21 cellular contexts compared by ENCODE assay signal in genomic region chr4:1754336-1754735, GRCh38. TPM values are rescaled to one million over a fixed set of nuclear protein-coding genes. Genes with fewer than 3 reads are reported as not detected.
DNase-seq lines count a peak whose midpoint lies in the region; ATAC-seq and TF ChIP-seq lines count a peak whose summit lies in the region.
"Had no signal": no experiment of that assay in that cellular context is flagged by ENCODE, and none has a peak within 500 bp of the region (broad histone marks: within the 10 kb centered on the region; RNA-seq: fewer than 3 reads in every experiment).

No MANE protein-coding gene starts in this region.

- H3K27me3 Mint-ChIP-seq in glutamatergic neuron (ENCODE audit: unreplicated experiment): peaks cover 1% of the 10 kb centered on the region
- H3K27me3 Mint-ChIP-seq: activated CD4-positive, alpha-beta memory T cell treated with anti-CD3 and anti-CD28 coated beads, Interleukin-2, amount 10 ng/mL, durations not matched to agents 7 days and 5 days had no signal

- H3K4me2 ChIP-seq in BLaER1 treated with 17β-estradiol and CSF1 and Interleukin-3, amounts not matched to agents 10 nM and 100 nM: peak overlapping the region; percentile 80 to 96 (median 94)
- H3K4me2 ChIP-seq in IMR-90 (ENCODE audit: low read depth, low read length) (no peak overlapping the region), Karpas-422 (ENCODE audit: low read depth, low read length, poor library complexity, severe bottlenecking) (no peak overlapping the region)

- H2BK15ac ChIP-seq in IMR-90 (ENCODE audit: low read depth, low read length): no peak overlapping the region

- POLR2A ChIA-PET in IMR-90 (lab: Charles Lee; ENCODE audit: unreplicated experiment): no interaction called here

- peak overlapping the region in 8 of 11 experiments; percentile 2 to 81 (median 76); a peak in 9 of 22 replicates for H3K9ac ChIP-seq in BLaER1 treated with 17β-estradiol and CSF1 and Interleukin-3, amounts not matched to agents 10 nM and 100 nM
- H3K9ac ChIP-seq in IMR-90 (ENCODE audit: low read depth, low read length) (no peak overlapping the region), Karpas-422 (ENCODE audit: low read length) (no peak overlapping the region)

- H3K9me3 Mint-ChIP-seq in glutamatergic neuron (ENCODE audit: unreplicated experiment): peaks cover 2% of the 10 kb centered on the region
- H3K9me3 Mint-ChIP-seq: activated CD4-positive, alpha-beta memory T cell treated with anti-CD3 and anti-CD28 coated beads, Interleukin-2, amount 10 ng/mL, durations not matched to agents 7 days and 5 days; memory B cell; stimulated activated effector memory CD8-positive, alpha-beta T cell treated with anti-CD3 and anti-CD28 coated beads, Interleukin-12 subunit alpha, Interleukin-12 subunit beta, amount 100 ng/mL, for 72 hours had no signal

- no peaks in the 10 kb centered on the region for H3K4me1 Mint-ChIP-seq in glutamatergic neuron (ENCODE audit: low read depth, unreplicated experiment)
- H3K4me1 Mint-ChIP-seq: stimulated activated effector memory CD8-positive, alpha-beta T cell treated with anti-CD3 and anti-CD28 coated beads, Interleukin-12 subunit alpha, Interleukin-12 subunit beta, amount 100 ng/mL, for 72 hours had no signal

- no peak overlapping the region for H2AK5ac ChIP-seq in IMR-90 (ENCODE audit: low read depth, low read length)

- CTCF ChIA-PET in IMR-90 (lab: Yijun Ruan, JAX): no interaction called here

- no peak overlapping the region for H3K56ac ChIP-seq in IMR-90 (ENCODE audit: extremely low read depth, insufficient read depth, low read length)

- no peak overlapping the region for H3K18ac ChIP-seq in IMR-90 (ENCODE audit: low read depth, low read length)

- H2AFZ ChIP-seq in IMR-90 (replicated peaks; ENCODE audit: low read length, poor library complexity) (peak overlapping the region; percentile 3), Karpas-422 (ENCODE audit: low read length) (no peak overlapping the region)

- H2BK120ac ChIP-seq in IMR-90 (ENCODE audit: low read depth, low read length): no peak overlapping the region

- H4K91ac ChIP-seq in IMR-90 (ENCODE audit: insufficient read depth, low read depth, low read length): no peak overlapping the region

- H3K79me2 ChIP-seq in Karpas-422 (ENCODE audit: low read length): no peaks in the 10 kb centered on the region

- ATAC-seq in IMR-90 (ENCODE audit: low read depth): no peak
- no peak for ATAC-seq in stimulated activated naive CD8-positive, alpha-beta T cell treated with anti-CD3 and anti-CD28 coated beads, Interleukin-15, Interleukin-2, amounts not matched to agents 100 U/mL and 50 U/mL, for 24 hours
- no peak for ATAC-seq in GM18502 (IDR thresholded peaks at IDR 0.05; ENCODE audit: poor library complexity, unreplicated experiment)
- ATAC-seq: Right ventricle myocardium inferior; stimulated activated effector memory CD8-positive, alpha-beta T cell treated with anti-CD3 and anti-CD28 coated beads, Interleukin-12 subunit alpha, Interleukin-12 subunit beta, amount 100 ng/mL, for 72 hours had no signal

- dilution Hi-C loops in IMR-90 (cut with HindIII; ENCODE audit: low sequenced_read_pairs, unreplicated experiment): no loop called here

- no peak overlapping the region for H3K23ac ChIP-seq in IMR-90 (ENCODE audit: low read depth, low read length)

- intact Hi-C loops in IMR-90 (cut with micrococcal nuclease): no loop called here

- no peak overlapping the region for H4K8ac ChIP-seq in IMR-90 (ENCODE audit: low read depth in 2 of 2, low read length in 2 of 2)

- H3K79me1 ChIP-seq in IMR-90 (ENCODE audit: low read depth in 1 of 2, low read length in 2 of 2): no peaks in the 10 kb centered on the region

- H3K36me3 ChIP-seq in BLaER1 treated with 17β-estradiol and CSF1 and Interleukin-3, amounts not matched to agents 10 nM and 100 nM: no peaks in the 10 kb centered on the region
- H3K36me3 ChIP-seq in IMR-90 (ENCODE audit: control insufficient read depth, insufficient read depth, low read length): no peaks in the 10 kb centered on the region
- no peaks in the 10 kb centered on the region for H3K36me3 ChIP-seq in Karpas-422 (ENCODE audit: insufficient read depth, low read length)
- H3K36me3 ChIP-seq: MG63 had no signal

- H2BK5ac ChIP-seq in IMR-90 (ENCODE audit: low read depth, low read length, poor library complexity, severe bottlenecking): no peak overlapping the region

- WGBS in IMR-90 (ENCODE audit: extremely low coverage in 2 of 2, insufficient read length in 1 of 2), 2 experiments: 87% methylated on average over 3 of the region's 5 CpGs; no CpG with 5 or more reads in 1 of the 2 experiments

- no peak for TF ChIP-seq POLR2A in IMR-90 (IDR thresholded peaks at IDR 0.05; ENCODE audit: low read depth, low read length)

- H3K9me3 ChIP-seq in BLaER1 treated with 17β-estradiol and CSF1 and Interleukin-3, amounts not matched to agents 10 nM and 100 nM (replicated peaks in 1 of 11): no peaks in the 10 kb centered on the region
- H3K9me3 ChIP-seq in IMR-90 (ENCODE audit: control insufficient read depth, insufficient read depth, low read length) (no peaks in the 10 kb centered on the region), Karpas-422 (ENCODE audit: low read length) (no peaks in the 10 kb centered on the region)
- H3K9me3 ChIP-seq: MG63 had no signal

- H3K27ac ChIP-seq in BLaER1 treated with 17β-estradiol and CSF1 and Interleukin-3, amounts not matched to agents 10 nM and 100 nM: peak overlapping the region in 10 of 11 experiments; percentile 34 to 91 (median 86); a peak in 19 of 22 replicates
- H3K27ac ChIP-seq in IMR-90 (ENCODE audit: insufficient read depth, low read length): no peak overlapping the region
- no peak overlapping the region for H3K27ac ChIP-seq in Karpas-422 (ENCODE audit: low read length)

- H2BK20ac ChIP-seq in IMR-90 (ENCODE audit: low read depth, low read length): no peak overlapping the region

- no peak overlapping the region for H3K14ac ChIP-seq in IMR-90 (replicated peaks; ENCODE audit: low read depth, low read length)

- TF ChIP-seq CTCF in IMR-90 (conservative IDR thresholded peaks at IDR 0.05; ENCODE audit: low read depth, low read length): no peak
- no peak for TF ChIP-seq CTCF in glutamatergic neuron (IDR thresholded peaks at IDR 0.05; ENCODE audit: partially characterized antibody, unreplicated experiment)

- H3K27ac Mint-ChIP-seq in glutamatergic neuron (ENCODE audit: unreplicated experiment): peak overlapping the region; percentile 43
- H3K27ac Mint-ChIP-seq: activated CD4-positive, alpha-beta memory T cell treated with anti-CD3 and anti-CD28 coated beads, Interleukin-2, amount 10 ng/mL, durations not matched to agents 7 days and 5 days; memory B cell; stimulated activated effector memory CD8-positive, alpha-beta T cell treated with anti-CD3 and anti-CD28 coated beads, Interleukin-12 subunit alpha, Interleukin-12 subunit beta, amount 100 ng/mL, for 72 hours had no signal

- TF ChIP-seq RAD21 in IMR-90 (IDR thresholded peaks at IDR 0.05; ENCODE audit: low read length): no peak

- no peaks in the 10 kb centered on the region for H3K9me1 ChIP-seq in IMR-90 (ENCODE audit: insufficient read depth, low read length)

- in situ Hi-C loops in IMR-90 (cut with MboI; ENCODE audit: low sequenced_read_pairs): no loop called here

- DNase-seq in IMR-90 (no peak), SK-N-DZ (ENCODE audit: low spot score) (peak; percentile 43), glutamatergic neuron (peak; percentile 73), Karpas-422 (no peak), NCI-H1092 treated with DMSO at 0.1 percent for 48 hours (lab: John Stamatoyannopoulos, UW) (no peak)
- no peak for DNase-seq in stimulated activated naive CD8-positive, alpha-beta T cell treated with anti-CD3 and anti-CD28 coated beads, Interleukin-15, Interleukin-2, amounts not matched to agents 100 U/mL and 50 U/mL, for 24 hours
- DNase-seq: ACHN; activated CD4-positive, alpha-beta memory T cell treated with anti-CD3 and anti-CD28 coated beads, Interleukin-2, amount 10 ng/mL, durations not matched to agents 7 days and 5 days; activated CD4-positive, CD25-positive, alpha-beta regulatory T cell; activated gamma-delta T cell; C1 segment of cervical spinal cord; MG63; NCI-H146; nucleus accumbens; SW 1271; T1000 had no signal

- no peak overlapping the region for H3K4ac ChIP-seq in IMR-90 (ENCODE audit: low read depth, low read length)

- H3K4me3 Mint-ChIP-seq in glutamatergic neuron (ENCODE audit: unreplicated experiment): no peak overlapping the region
- H3K4me3 Mint-ChIP-seq: activated CD4-positive, alpha-beta memory T cell treated with anti-CD3 and anti-CD28 coated beads, Interleukin-2, amount 10 ng/mL, durations not matched to agents 7 days and 5 days; memory B cell; stimulated activated effector memory CD8-positive, alpha-beta T cell treated with anti-CD3 and anti-CD28 coated beads, Interleukin-12 subunit alpha, Interleukin-12 subunit beta, amount 100 ng/mL, for 72 hours had no signal

- H4K20me1 ChIP-seq in BLaER1 treated with 17β-estradiol and CSF1 and Interleukin-3, amounts not matched to agents 10 nM and 100 nM: no peaks in the 10 kb centered on the region
- no peaks in the 10 kb centered on the region for H4K20me1 ChIP-seq in IMR-90 (ENCODE audit: insufficient read depth, low read length)
- no peaks in the 10 kb centered on the region for H4K20me1 ChIP-seq in Karpas-422 (ENCODE audit: insufficient read depth, low read depth, low read length)

- H3K4me1 ChIP-seq in BLaER1 treated with 17β-estradiol and CSF1 and Interleukin-3, amounts not matched to agents 10 nM and 100 nM: peaks cover 32 to 73% (median 56%) of the 10 kb centered on the region in 10 experiments
- H3K4me1 ChIP-seq in IMR-90 (ENCODE audit: control insufficient read depth, insufficient read depth, low read length) (no peaks in the 10 kb centered on the region), Karpas-422 (ENCODE audit: low read length) (peaks cover 14% of the 10 kb centered on the region)

- H4K5ac ChIP-seq in IMR-90 (ENCODE audit: low read depth, low read length): no peak overlapping the region

- no peak overlapping the region for H2AK9ac ChIP-seq in IMR-90 (replicated peaks; ENCODE audit: low read depth, low read length, poor library complexity)

- BruUV-seq in IMR-90 (replicated peaks; lab: Mats Ljungman, UMichigan): no TSS peak

- H3K9me2 ChIP-seq in Karpas-422 (replicated peaks; ENCODE audit: insufficient read depth, low read length): no peaks in the 10 kb centered on the region

- no peaks in the 10 kb centered on the region for H3K27me3 ChIP-seq in BLaER1 treated with 17β-estradiol and CSF1 and Interleukin-3, amounts not matched to agents 10 nM and 100 nM
- no peaks in the 10 kb centered on the region; the same call in 1 of the 2 replicates for H3K27me3 ChIP-seq in IMR-90 (ENCODE audit: control insufficient read depth, insufficient read depth, low read length)
- no peaks in the 10 kb centered on the region for H3K27me3 ChIP-seq in Karpas-422 (ENCODE audit: low read length)
- H3K27me3 ChIP-seq: MG63 had no signal

- no peaks in the 10 kb centered on the region for H3K36me3 Mint-ChIP-seq in glutamatergic neuron (ENCODE audit: unreplicated experiment)
- H3K36me3 Mint-ChIP-seq: memory B cell; stimulated activated effector memory CD8-positive, alpha-beta T cell treated with anti-CD3 and anti-CD28 coated beads, Interleukin-12 subunit alpha, Interleukin-12 subunit beta, amount 100 ng/mL, for 72 hours had no signal

- no peak overlapping the region for H3K4me3 ChIP-seq in BLaER1 treated with 17β-estradiol and CSF1 and Interleukin-3, amounts not matched to agents 10 nM and 100 nM
- H3K4me3 ChIP-seq in IMR-90 (ENCODE audit: insufficient read depth, low read depth, low read length) (no peak overlapping the region), Karpas-422 (ENCODE audit: low read length) (no peak overlapping the region)
- H3K4me3 ChIP-seq: MG63 had no signal

RNA-seq across cellular contexts. Expression of gene TACC3, which starts 33.0 kb away (rescaled TPM):
- total RNA-seq in IMR-90 (2012; rRNA removed) (15.0 and 15.1 TPM in 2 replicates), glutamatergic neuron (ENCODE audit: unreplicated experiment) (23.0 TPM)
- 49.7 and 49.8 TPM in 2 replicates for polyA plus RNA-seq in IMR-90 (2012; rRNA removed)
- polyA plus RNA-seq in IMR-90 (2012; cell fraction: cytosol; rRNA removed): 26.4 and 36.9 TPM in 2 replicates
- polyA plus RNA-seq in IMR-90 (2012; cell fraction: nucleus; rRNA removed; ENCODE audit: low replicate concordance): 70.1 and 136 TPM in 2 replicates
- polyA plus RNA-seq in SK-N-DZ (2014; cell fraction: cytosol; rRNA removed): 28.0 and 30.2 TPM in 2 replicates
- 90.5 and 232 TPM in 2 replicates for polyA plus RNA-seq in SK-N-DZ (2014; cell fraction: nucleus; rRNA removed)
- 22.0 and 37.6 TPM in 2 replicates for total RNA-seq in Karpas-422 (2014; rRNA removed; shearing (Covaris generic); ENCODE audit: low replicate concordance)

RNA-seq across cellular contexts. Expression of gene TMEM129, which starts 33.2 kb away (rescaled TPM):
- total RNA-seq in IMR-90 (2012; rRNA removed) (6.6 and 6.7 TPM in 2 replicates), glutamatergic neuron (ENCODE audit: unreplicated experiment) (23.8 TPM)
- 26.6 and 30.6 TPM in 2 replicates for polyA plus RNA-seq in IMR-90 (2012; rRNA removed)
- polyA plus RNA-seq in IMR-90 (2012; cell fraction: cytosol; rRNA removed): 15.7 and 43.3 TPM in 2 replicates
- 27.0 and 66.0 TPM in 2 replicates for polyA plus RNA-seq in IMR-90 (2012; cell fraction: nucleus; rRNA removed; ENCODE audit: low replicate concordance)
- polyA plus RNA-seq in SK-N-DZ (2014; cell fraction: cytosol; rRNA removed): 77.3 and 81.6 TPM in 2 replicates
- polyA plus RNA-seq in SK-N-DZ (2014; cell fraction: nucleus; rRNA removed): 124 and 144 TPM in 2 replicates
- total RNA-seq in Karpas-422 (2014; rRNA removed; shearing (Covaris generic); ENCODE audit: low replicate concordance): 21.8 and 39.4 TPM in 2 replicates

RNA-seq across cellular contexts. Expression of gene FGFR3, which starts 38.8 kb away (rescaled TPM):
- total RNA-seq in IMR-90 (2012; rRNA removed) (0.18 and 0.28 TPM in 2 replicates), glutamatergic neuron (ENCODE audit: unreplicated experiment) (11.3 TPM)
- polyA plus RNA-seq in IMR-90 (2012; rRNA removed): 0.67 and 0.93 TPM in 2 replicates
- polyA plus RNA-seq in IMR-90 (2012; cell fraction: cytosol; rRNA removed): 0.34 and 0.74 TPM in 2 replicates
- polyA plus RNA-seq in IMR-90 (2012; cell fraction: nucleus; rRNA removed; ENCODE audit: low replicate concordance): 0.93 and 4.6 TPM in 2 replicates
- 1.0 and 3.2 TPM in 2 replicates for polyA plus RNA-seq in SK-N-DZ (2014; cell fraction: cytosol; rRNA removed)
- 16.5 and 20.3 TPM in 2 replicates for polyA plus RNA-seq in SK-N-DZ (2014; cell fraction: nucleus; rRNA removed)
- not detected in 2 replicates for total RNA-seq in Karpas-422 (2014; rRNA removed; shearing (Covaris generic); ENCODE audit: low replicate concordance)

RNA-seq across cellular contexts. Expression of gene SLBP, which starts 42.2 kb away (rescaled TPM):
- total RNA-seq in IMR-90 (2012; rRNA removed): 66.1 and 85.5 TPM in 2 replicates
- 61.8 and 64.9 TPM in 2 replicates for polyA plus RNA-seq in IMR-90 (2012; rRNA removed)
- 23.0 and 34.5 TPM in 2 replicates for polyA plus RNA-seq in IMR-90 (2012; cell fraction: cytosol; rRNA removed)
- 12.5 and 31.3 TPM in 2 replicates for polyA plus RNA-seq in IMR-90 (2012; cell fraction: nucleus; rRNA removed; ENCODE audit: low replicate concordance)
- polyA plus RNA-seq in SK-N-DZ (2014; cell fraction: cytosol; rRNA removed): 169 and 184 TPM in 2 replicates
- polyA plus RNA-seq in SK-N-DZ (2014; cell fraction: nucleus; rRNA removed): 100 and 125 TPM in 2 replicates
- 25.0 TPM for total RNA-seq in glutamatergic neuron (ENCODE audit: unreplicated experiment)
- total RNA-seq in Karpas-422 (2014; rRNA removed; shearing (Covaris generic); ENCODE audit: low replicate concordance): 82.1 and 92.4 TPM in 2 replicates

Comparison
In these comparisons a context has a peak if more than half of its experiments do, and no peak if none do; other contexts are left out.
1. H3K27ac ChIP-seq: peak in BLaER1 treated with 17β-estradiol and CSF1 and Interleukin-3, amounts not matched to agents 10 nM and 100 nM (10 of 11); none in IMR-90 (single experiment) and Karpas-422 (single experiment).
2. H3K4me2 ChIP-seq: peak in BLaER1 treated with 17β-estradiol and CSF1 and Interleukin-3, amounts not matched to agents 10 nM and 100 nM (11 of 11); none in IMR-90 (single experiment) and Karpas-422 (single experiment).
3. H3K9ac ChIP-seq: peak in BLaER1 treated with 17β-estradiol and CSF1 and Interleukin-3, amounts not matched to agents 10 nM and 100 nM (8 of 11); none in IMR-90 (single experiment) and Karpas-422 (single experiment).
4. DNase-seq: peak in SK-N-DZ (single experiment) and glutamatergic neuron (single experiment); none in IMR-90 (single experiment), Karpas-422 (single experiment), stimulated activated naive CD8-positive, alpha-beta T cell treated with anti-CD3 and anti-CD28 coated beads, Interleukin-15, Interleukin-2, amounts not matched to agents 100 U/mL and 50 U/mL, for 24 hours (single experiment) and NCI-H1092 treated with DMSO at 0.1 percent for 48 hours (single experiment).